Comparison of ENCODE assay signal across 1 cellular context in the genomic region with DNA sequence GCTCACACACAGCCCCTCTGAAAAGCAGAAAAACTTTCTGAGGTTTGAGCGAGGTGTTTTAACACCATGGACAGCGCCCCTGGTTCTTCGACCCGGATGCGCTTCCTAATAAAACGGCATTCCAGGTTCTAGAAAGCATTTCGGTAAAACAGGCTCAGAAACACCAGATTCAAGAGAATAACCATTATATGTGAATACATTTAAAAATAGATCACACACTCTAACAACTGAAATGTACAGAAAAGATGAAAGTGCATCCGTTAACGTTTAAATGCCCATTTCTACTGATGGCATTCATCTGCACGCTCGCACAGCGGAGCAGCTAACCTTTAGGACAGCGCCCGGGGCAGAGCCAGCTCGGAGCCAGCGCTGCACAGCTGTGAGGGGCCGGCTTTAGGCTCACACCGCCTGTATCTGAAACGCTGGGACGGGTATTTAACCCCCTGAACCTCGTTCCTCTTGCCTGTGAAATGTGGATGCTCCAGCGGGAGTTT.
TF ChIP-seq lines count a peak whose summit lies in the region.

No MANE protein-coding gene starts in this region.

TF ChIP-seq in liver, 16 proteins besides CTCF, POLR2A, EP300 and RAD21 (continued from another document):
- TF ChIP-seq, protein P1, sequence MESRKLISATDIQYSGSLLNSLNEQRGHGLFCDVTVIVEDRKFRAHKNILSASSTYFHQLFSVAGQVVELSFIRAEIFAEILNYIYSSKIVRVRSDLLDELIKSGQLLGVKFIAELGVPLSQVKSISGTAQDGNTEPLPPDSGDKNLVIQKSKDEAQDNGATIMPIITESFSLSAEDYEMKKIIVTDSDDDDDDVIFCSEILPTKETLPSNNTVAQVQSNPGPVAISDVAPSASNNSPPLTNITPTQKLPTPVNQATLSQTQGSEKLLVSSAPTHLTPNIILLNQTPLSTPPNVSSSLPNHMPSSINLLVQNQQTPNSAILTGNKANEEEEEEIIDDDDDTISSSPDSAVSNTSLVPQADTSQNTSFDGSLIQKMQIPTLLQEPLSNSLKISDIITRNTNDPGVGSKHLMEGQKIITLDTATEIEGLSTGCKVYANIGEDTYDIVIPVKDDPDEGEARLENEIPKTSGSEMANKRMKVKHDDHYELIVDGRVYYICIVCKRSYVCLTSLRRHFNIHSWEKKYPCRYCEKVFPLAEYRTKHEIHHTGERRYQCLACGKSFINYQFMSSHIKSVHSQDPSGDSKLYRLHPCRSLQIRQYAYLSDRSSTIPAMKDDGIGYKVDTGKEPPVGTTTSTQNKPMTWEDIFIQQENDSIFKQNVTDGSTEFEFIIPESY (IDR thresholded peaks at IDR 0.05): no peak
- TF ChIP-seq SP1 (IDR thresholded peaks at IDR 0.05): no peak
